In genomic region chr22:47859891-47860290, GRCh38 we compare ENCODE assay signal across 25 cellular contexts.
"Had no signal": no experiment of that assay in that cellular context is flagged by ENCODE, and none has a peak within 500 bp of the region (broad histone marks: within the 10 kb centered on the region; RNA-seq: fewer than 3 reads in every experiment).

No MANE protein-coding gene starts in this region.

- H3K27ac ChIP-seq: PC-9, Peyer's patch, SJSA1, SK-N-MC had no signal

- H3K4me2 ChIP-seq: PC-9 had no signal

- ATAC-seq: HepG2, Right ventricle myocardium inferior had no signal

- H2AFZ ChIP-seq: PC-9 had no signal

- H3K4me3 ChIP-seq: PC-9, Peyer's patch, SJSA1, SK-N-MC had no signal

- H3K36me3 ChIP-seq: Peyer's patch, SJSA1 had no signal

- H3K27me3 ChIP-seq: Peyer's patch, SJSA1 had no signal

- H3K9me3 ChIP-seq: Peyer's patch, SJSA1 had no signal

- H3K4me1 ChIP-seq: Peyer's patch, SJSA1 had no signal

- DNase-seq: IMR-90, Karpas-422, KG1, MM.1S, NCI-H1092 treated with DMSO at 0.1 percent for 48 hours, NCI-H1436, NCI-H187, NCI-H2029, NCI-H2081 treated with DMSO at 0.1 percent for 48 hours, NCI-H2171, NCI-H226, NCI-H446, NCI-H510A, NCI-H524 treated with DMSO at 0.1 percent for 48 hours, NCI-H69, NCI-H774, OCI-M1, PC-9, Peyer's patch, SHP77 treated with DMSO at 0.1 percent for 48 hours, SW 1271 had no signal
